Comparison of ENCODE assay signal across 24 cellular contexts in the genomic region with DNA sequence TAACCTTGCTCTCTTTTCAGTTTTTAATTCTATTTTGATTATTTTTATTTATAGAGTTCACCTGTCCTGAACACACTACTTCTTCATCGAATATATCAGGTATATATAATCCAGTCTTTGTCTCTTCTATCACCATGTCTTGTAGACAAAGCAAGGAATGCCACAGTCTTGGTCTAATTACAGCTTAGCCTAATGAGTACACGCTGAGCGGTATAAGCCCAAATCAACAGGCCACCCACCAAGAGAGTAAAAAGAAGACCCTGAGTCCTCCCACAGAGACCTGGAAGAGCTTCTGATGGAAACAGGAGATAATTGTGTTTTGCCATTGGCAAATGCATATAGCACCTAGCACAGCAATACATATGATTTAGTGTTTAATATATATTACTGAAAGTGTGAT.
"Had no signal": no experiment of that assay in that cellular context is flagged by ENCODE, and none has a peak within 500 bp of the region (broad histone marks: within the 10 kb centered on the region; RNA-seq: fewer than 3 reads in every experiment).

No MANE protein-coding gene starts in this region.

- H3K9ac ChIP-seq: parathyroid adenoma had no signal

- H3K4me2 ChIP-seq: smooth muscle cell had no signal

- H3K4me1 ChIP-seq: left ventricle myocardium inferior, parathyroid adenoma, right atrium auricular region, right lobe of liver, stomach, thyroid gland, transverse colon had no signal

- H3K27ac Mint-ChIP-seq: progenitor cell of endocrine pancreas; stimulated activated naive B cell treated with anti-CD40 and anti-IgM and Interleukin-4, amounts not matched to agents 10 μg/mL and 1 μg/mL and 100 μg/mL, for 72 hours had no signal

- H3K36me3 Mint-ChIP-seq: naive thymus-derived CD8-positive, alpha-beta T cell had no signal

- H3K27me3 ChIP-seq: heart left ventricle, neutrophil, right atrium auricular region, right lobe of liver, testis, thyroid gland, transverse colon, upper lobe of right lung had no signal

- H3K27ac ChIP-seq: heart left ventricle, left ventricle myocardium inferior, neutrophil, parathyroid adenoma, right atrium auricular region, right lobe of liver, stomach, testis, thyroid gland, transverse colon, upper lobe of right lung had no signal

- H3K4me3 ChIP-seq: heart left ventricle, left ventricle myocardium inferior, lung, right atrium auricular region, right lobe of liver, smooth muscle cell, stomach, testis, thyroid gland, transverse colon, upper lobe of right lung had no signal

- H3K36me3 ChIP-seq: heart left ventricle, left ventricle myocardium inferior, neutrophil, right atrium auricular region, right lobe of liver, stomach, thyroid gland, transverse colon, upper lobe of right lung had no signal

- H3K4me1 Mint-ChIP-seq: naive thymus-derived CD8-positive, alpha-beta T cell; stimulated activated naive B cell treated with anti-CD40 and anti-IgM and Interleukin-4, amounts not matched to agents 10 μg/mL and 1 μg/mL and 100 μg/mL, for 72 hours had no signal

- DNase-seq: glutamatergic neuron; heart left ventricle; islet precursor cell; left ventricle myocardium inferior; midbrain; naive thymus-derived CD8-positive, alpha-beta T cell; occipital lobe; right lobe of liver; stimulated activated CD4-positive, alpha-beta T cell treated with anti-CD3 and anti-CD28 coated beads, Interleukin-15, amount 100 ng/mL, for 24 hours; stimulated activated CD4-positive, alpha-beta T cell treated with anti-CD3 and anti-CD28 coated beads, Interleukin-2, amount 100 ng/mL, for 24 hours; stimulated activated CD4-positive, alpha-beta T cell treated with anti-CD3 and anti-CD28 coated beads, Interleukin-4, amount 100 ng/mL, for 1 hour; stimulated activated naive B cell treated with anti-CD40 and anti-IgM and Interleukin-4, amounts not matched to agents 10 μg/mL and 1 μg/mL and 100 μg/mL, for 72 hours; stimulated activated naive CD8-positive, alpha-beta T cell treated with anti-CD3 and anti-CD28 coated beads, Interleukin-15, Interleukin-2, amounts not matched to agents 100 U/mL and 50 U/mL, for 24 hours; stomach; testis; thyroid gland; transverse colon; upper lobe of right lung had no signal

- H3K4me3 Mint-ChIP-seq: naive thymus-derived CD8-positive, alpha-beta T cell; stimulated activated naive B cell treated with anti-CD40 and anti-IgM and Interleukin-4, amounts not matched to agents 10 μg/mL and 1 μg/mL and 100 μg/mL, for 72 hours had no signal

- H3K9me3 ChIP-seq: heart left ventricle, left ventricle myocardium inferior, neutrophil, right atrium auricular region, right lobe of liver, stomach, testis, thyroid gland, transverse colon, upper lobe of right lung had no signal

- H2AFZ ChIP-seq: parathyroid adenoma had no signal

- H3K79me2 ChIP-seq: parathyroid adenoma had no signal
